1 cellular context compared by ENCODE assay signal in genomic region chr3:8345396-8345795, GRCh38.
A peak's percentile ranks its signal among the peaks of the same experiment; 100 is the strongest.
TF ChIP-seq lines count a peak whose summit lies in the region.

No MANE protein-coding gene starts in this region.

TF ChIP-seq in HEK293, 187 proteins besides CTCF, POLR2A, EP300 and RAD21 (continued from another document):
- TF ChIP-seq ELK4 (IDR thresholded peaks at IDR 0.05; ENCODE audit: borderline replicate concordance, low read depth, low read length): no peak
- no peak for TF ChIP-seq ZNF549 (tag by site-specific recombination; IDR thresholded peaks at IDR 0.05)
- no peak for TF ChIP-seq ZNF146 (tag by site-specific recombination; IDR thresholded peaks at IDR 0.05)
- no peak for TF ChIP-seq GLI2 (tag by site-specific recombination; IDR thresholded peaks at IDR 0.05; ENCODE audit: borderline replicate concordance, low read depth)
- no peak for TF ChIP-seq ZNF221 (tag by site-specific recombination; IDR thresholded peaks at IDR 0.05; ENCODE audit: borderline replicate concordance)
- TF ChIP-seq ZNF404 (tag by site-specific recombination; IDR thresholded peaks at IDR 0.05): no peak
- 0 out of 2 replicates have a peak, but pooled peaks have one; percentile 38 for TF ChIP-seq ZNF518A (tag by site-specific recombination; conservative IDR thresholded peaks at IDR 0.05; ENCODE audit: low read depth)
- TF ChIP-seq SALL2 (tag by site-specific recombination; IDR thresholded peaks at IDR 0.05; ENCODE audit: borderline replicate concordance): no peak
- TF ChIP-seq SCRT2 (tag by site-specific recombination; IDR thresholded peaks at IDR 0.05): peak; percentile 72
- TF ChIP-seq ZNF623 (tag by site-specific recombination; IDR thresholded peaks at IDR 0.05): no peak
- TF ChIP-seq ZNF140 (tag by site-specific recombination; IDR thresholded peaks at IDR 0.05): no peak
